Comparison of ENCODE assay signal across 9 cellular contexts in the genomic region with DNA sequence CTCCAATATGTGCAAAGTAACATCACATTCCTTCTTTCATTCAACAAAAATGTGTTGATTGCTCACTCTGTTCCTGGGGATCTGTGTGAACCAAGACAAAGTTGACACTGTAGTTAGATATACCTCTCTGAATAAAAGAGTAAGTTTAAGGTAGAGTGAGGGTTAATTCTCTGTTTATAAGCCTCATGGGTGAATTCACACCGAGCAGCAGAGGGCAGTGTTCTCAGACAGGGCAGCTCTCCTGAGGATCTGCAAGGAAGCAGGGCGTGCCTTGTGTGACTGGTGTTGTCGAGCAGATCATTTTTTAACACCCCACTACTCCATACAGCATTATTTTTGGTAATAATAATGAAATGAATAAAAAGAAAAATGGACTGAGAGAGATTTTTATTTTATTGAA. TPM values are rescaled to one million over a fixed set of nuclear protein-coding genes. Genes with fewer than 3 reads are reported as not detected.
DNase-seq lines count a peak whose midpoint lies in the region; ATAC-seq and TF ChIP-seq lines count a peak whose summit lies in the region.
"Had no signal": no experiment of that assay in that cellular context is flagged by ENCODE, and none has a peak within 500 bp of the region (broad histone marks: within the 10 kb centered on the region; RNA-seq: fewer than 3 reads in every experiment).

No MANE protein-coding gene starts in this region.

- no peak for TF ChIP-seq POLR2A in breast epithelium (IDR thresholded peaks at IDR 0.05)

- TF ChIP-seq CTCF in MCF 10A (IDR thresholded peaks at IDR 0.05; ENCODE audit: unreplicated experiment): peak; percentile 53
- TF ChIP-seq CTCF in breast epithelium (IDR thresholded peaks at IDR 0.05): no peak
- peak; percentile 46 for TF ChIP-seq CTCF in osteocyte (IDR thresholded peaks at IDR 0.05)

- peak; percentile 70 for DNase-seq in MCF 10A (ENCODE audit: unreplicated experiment)
- no peak for DNase-seq in breast epithelium (ENCODE audit: low spot score in 2 of 2)
- peak; percentile 28 for DNase-seq in SK-N-DZ (ENCODE audit: low spot score)
- DNase-seq in effector memory CD8-positive, alpha-beta T cell: no peak
- no peak for DNase-seq in osteocyte (ENCODE audit: extremely low spot score, unreplicated experiment)
- DNase-seq in hepatic stellate cell (ENCODE audit: low spot score): no peak

- TF ChIP-seq EP300 in Ishikawa (IDR thresholded peaks at IDR 0.05; ENCODE audit: borderline replicate concordance): no peak

- no peaks in the 10 kb centered on the region for H3K36me3 Mint-ChIP-seq in MCF 10A (ENCODE audit: insufficient read depth, unreplicated experiment)
- peaks cover 2% of the 10 kb centered on the region for H3K36me3 Mint-ChIP-seq in effector memory CD8-positive, alpha-beta T cell (ENCODE audit: insufficient read depth)
- H3K36me3 Mint-ChIP-seq in osteocyte (ENCODE audit: unreplicated experiment): no peaks in the 10 kb centered on the region

- peak; percentile 55; the same call in 1 of the 2 replicates for TF ChIP-seq RAD21 in Ishikawa (IDR thresholded peaks at IDR 0.05; ENCODE audit: low read depth)

- intact Hi-C loops in MCF 10A (cut with micrococcal nuclease) (loop anchor here (1.0 to 2.0 kb wide), 2 partner anchors 58 to 343 kb away; no protein-coding TSS in a partner anchor), breast epithelium (cut with DNase I; ENCODE audit: low total_unique reads) (no loop called here)

- POLR2A ChIA-PET in MCF 10A (lab: Yijun Ruan, JAX): no interaction called here

- H3K27ac ChIP-seq in breast epithelium: no peak overlapping the region

- peak; percentile 53 for ATAC-seq in effector memory CD8-positive, alpha-beta T cell (replicated peaks)
- ATAC-seq in GM18870 (IDR thresholded peaks at IDR 0.05; ENCODE audit: unreplicated experiment): no peak

- H3K4me1 Mint-ChIP-seq in MCF 10A (ENCODE audit: insufficient read depth, unreplicated experiment): peaks cover 15% of the 10 kb centered on the region
- H3K4me1 Mint-ChIP-seq in effector memory CD8-positive, alpha-beta T cell (ENCODE audit: low read depth in 2 of 2): no peaks in the 10 kb centered on the region
- H3K4me1 Mint-ChIP-seq in osteocyte (ENCODE audit: unreplicated experiment): no peaks in the 10 kb centered on the region

- no TSS peak for BruUV-seq in MCF 10A (replicated peaks; lab: Mats Ljungman, UMichigan)

- H3K27me3 Mint-ChIP-seq in MCF 10A (ENCODE audit: insufficient read depth, unreplicated experiment): no peaks in the 10 kb centered on the region
- H3K27me3 Mint-ChIP-seq in effector memory CD8-positive, alpha-beta T cell: peaks cover 39 to 40% of the 10 kb centered on the region in 2 donors
- peaks cover 12% of the 10 kb centered on the region for H3K27me3 Mint-ChIP-seq in osteocyte (ENCODE audit: unreplicated experiment)

- no peaks in the 10 kb centered on the region for H3K9me3 ChIP-seq in breast epithelium

- no peaks in the 10 kb centered on the region for H3K27me3 ChIP-seq in breast epithelium

- no peak overlapping the region for H3K4me3 ChIP-seq in breast epithelium

- H3K27ac Mint-ChIP-seq in MCF 10A (ENCODE audit: low read depth, unreplicated experiment) (no peak overlapping the region), osteocyte (ENCODE audit: unreplicated experiment) (no peak overlapping the region)
- H3K27ac Mint-ChIP-seq in effector memory CD8-positive, alpha-beta T cell: no peak overlapping the region
- H3K27ac Mint-ChIP-seq: activated naive CD8-positive, alpha-beta T cell had no signal

- no peaks in the 10 kb centered on the region for H3K36me3 ChIP-seq in breast epithelium

- H3K4me1 ChIP-seq in breast epithelium: no peaks in the 10 kb centered on the region

- H3K9me3 Mint-ChIP-seq in MCF 10A (ENCODE audit: unreplicated experiment) (peaks cover 9% of the 10 kb centered on the region), osteocyte (ENCODE audit: unreplicated experiment) (peaks cover 7% of the 10 kb centered on the region)
- H3K9me3 Mint-ChIP-seq in effector memory CD8-positive, alpha-beta T cell: no peaks in the 10 kb centered on the region

- H3K4me3 Mint-ChIP-seq in MCF 10A (ENCODE audit: unreplicated experiment) (no peak overlapping the region), osteocyte (ENCODE audit: unreplicated experiment) (no peak overlapping the region)
- H3K4me3 Mint-ChIP-seq in effector memory CD8-positive, alpha-beta T cell: no peak overlapping the region
- H3K4me3 Mint-ChIP-seq: activated naive CD8-positive, alpha-beta T cell had no signal

- CTCF ChIA-PET in MCF 10A (lab: Yijun Ruan, JAX): interaction anchor here (0.5 to 1.0 kb wide), 4 partner anchors 9 to 26 kb away, joined by 3 to 5 read pairs (median 4); no protein-coding TSS in a partner anchor

TF ChIP-seq in Ishikawa, 13 proteins besides CTCF, POLR2A, EP300 and RAD21:
- TF ChIP-seq FOXM1 (IDR thresholded peaks at IDR 0.05; ENCODE audit: borderline replicate concordance, low read depth) (no peak), TAF1 (IDR thresholded peaks at IDR 0.05; ENCODE audit: low read depth) (no peak), TEAD4 (IDR thresholded peaks at IDR 0.05) (no peak), CREB1 (IDR thresholded peaks at IDR 0.05; ENCODE audit: low read depth) (no peak), USF1 (IDR thresholded peaks at IDR 0.05) (no peak), ZBTB7A (IDR thresholded peaks at IDR 0.05; ENCODE audit: low read depth) (no peak), REST (IDR thresholded peaks at IDR 0.05; ENCODE audit: low read depth) (no peak), CEBPB (IDR thresholded peaks at IDR 0.05) (no peak), TCF12 (IDR thresholded peaks at IDR 0.05; ENCODE audit: low read depth) (no peak), EGR1 (IDR thresholded peaks at IDR 0.05) (no peak), YY1 (IDR thresholded peaks at IDR 0.05; ENCODE audit: low read depth) (no peak), NFIC (IDR thresholded peaks at IDR 0.05) (no peak)
- TF ChIP-seq, protein P1, sequence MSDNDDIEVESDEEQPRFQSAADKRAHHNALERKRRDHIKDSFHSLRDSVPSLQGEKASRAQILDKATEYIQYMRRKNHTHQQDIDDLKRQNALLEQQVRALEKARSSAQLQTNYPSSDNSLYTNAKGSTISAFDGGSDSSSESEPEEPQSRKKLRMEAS (IDR thresholded peaks at IDR 0.05): no peak

RNA-seq across cellular contexts. Expression of gene PAQR9, which starts 34.4 kb away (rescaled TPM):
- total RNA-seq in MCF 10A (2022) (not detected in 2 replicates), breast epithelium (not detected), osteocyte (not detected in 2 replicates)
- polyA plus RNA-seq in SK-N-DZ (2014; cell fraction: cytosol; rRNA removed): not detected in 2 replicates
- polyA plus RNA-seq in SK-N-DZ (2014; cell fraction: nucleus; rRNA removed): 0.24 TPM in 1 of 2 replicates, not detected in the other

RNA-seq across cellular contexts. Expression of gene PCOLCE2, which starts 40.2 kb away (rescaled TPM):
- total RNA-seq in MCF 10A (2022) (3.2 and 3.4 TPM in 2 replicates), breast epithelium (100 to 1,000 TPM in 1 of 3 donors, 10 to 100 TPM in 2; 30.2 to 178 (median 36.0) TPM), osteocyte (3.8 and 4.0 TPM in 2 replicates)
- polyA plus RNA-seq in SK-N-DZ (2014; cell fraction: cytosol; rRNA removed): 0.39 and 0.71 TPM in 2 replicates
- 1.5 and 3.6 TPM in 2 replicates for polyA plus RNA-seq in SK-N-DZ (2014; cell fraction: nucleus; rRNA removed)

Comparison
In these comparisons a context has a peak if more than half of its experiments do, and no peak if none do; other contexts are left out.
1. DNase-seq: peak in MCF 10A (single experiment) and SK-N-DZ (single experiment); none in breast epithelium (0 of 2), effector memory CD8-positive, alpha-beta T cell (0 of 3), osteocyte (single experiment) and hepatic stellate cell (single experiment).
2. CTCF ChIP-seq: peak in MCF 10A (single experiment) and osteocyte (single experiment); none in breast epithelium (0 of 3).